Comparison of ENCODE assay signal across 23 cellular contexts in genomic region chr11:111559791-111560190, GRCh38. TPM values are rescaled to one million over a fixed set of nuclear protein-coding genes. Genes with fewer than 3 reads are reported as not detected.
"Had no signal": no experiment of that assay in that cellular context is flagged by ENCODE, and none has a peak within 500 bp of the region (broad histone marks: within the 10 kb centered on the region; RNA-seq: fewer than 3 reads in every experiment).

No MANE protein-coding gene starts in this region.

- H2AFZ ChIP-seq: parathyroid adenoma had no signal

- H3K4me3 Mint-ChIP-seq: activated CD4-positive, alpha-beta memory T cell treated with anti-CD3 and anti-CD28 coated beads, Interleukin-2, amount 10 ng/mL, durations not matched to agents 7 days and 5 days; activated CD4-positive, alpha-beta T cell treated with anti-CD3 and anti-CD28 coated beads for 36 hours; activated naive CD4-positive, alpha-beta T cell treated with anti-CD3 and anti-CD28 coated beads, Interleukin-2, amount 10 ng/mL, durations not matched to agents 7 days and 5 days; activated T-cell treated with anti-CD3 and anti-CD28 coated beads, Interleukin-2, amount 50 U/mL, for 24 hours; nephron; T-helper 17 cell had no signal

- H3K27ac Mint-ChIP-seq: activated CD4-positive, alpha-beta memory T cell treated with anti-CD3 and anti-CD28 coated beads, Interleukin-2, amount 10 ng/mL, durations not matched to agents 7 days and 5 days; activated CD4-positive, alpha-beta T cell treated with anti-CD3 and anti-CD28 coated beads for 36 hours; activated naive CD4-positive, alpha-beta T cell treated with anti-CD3 and anti-CD28 coated beads, Interleukin-2, amount 10 ng/mL, durations not matched to agents 7 days and 5 days; activated T-cell treated with anti-CD3 and anti-CD28 coated beads, Interleukin-2, amount 50 U/mL, for 24 hours; T-helper 17 cell had no signal

- H3K4me3 ChIP-seq: colonic mucosa, esophagus squamous epithelium, sigmoid colon, stomach, thoracic aorta, uterus had no signal

- DNase-seq: activated CD4-positive, alpha-beta memory T cell treated with anti-CD3 and anti-CD28 coated beads, Interleukin-2, amount 10 ng/mL, durations not matched to agents 7 days and 5 days; activated CD4-positive, alpha-beta T cell treated with anti-CD3 and anti-CD28 coated beads for 36 hours; activated naive CD4-positive, alpha-beta T cell treated with anti-CD3 and anti-CD28 coated beads, Interleukin-2, amount 10 ng/mL, durations not matched to agents 7 days and 5 days; activated T-cell treated with anti-CD3 and anti-CD28 coated beads, Interleukin-2, amount 50 U/mL, for 24 hours; colonic mucosa; effector CD8-positive, alpha-beta T cell; esophagus squamous epithelium; foreskin keratinocyte; glutamatergic neuron; hypothalamus; sigmoid colon; stimulated activated CD4-positive, alpha-beta T cell treated with anti-CD3 and anti-CD28 coated beads, Interleukin-2, amount 100 ng/mL, for 24 hours; stomach; T-helper 17 cell; uterus had no signal

- H3K4me1 Mint-ChIP-seq: activated CD4-positive, alpha-beta memory T cell treated with anti-CD3 and anti-CD28 coated beads, Interleukin-2, amount 10 ng/mL, durations not matched to agents 7 days and 5 days; activated CD4-positive, alpha-beta T cell treated with anti-CD3 and anti-CD28 coated beads for 36 hours; activated naive CD4-positive, alpha-beta T cell treated with anti-CD3 and anti-CD28 coated beads, Interleukin-2, amount 10 ng/mL, durations not matched to agents 7 days and 5 days; T-helper 17 cell had no signal

- H3K4me1 ChIP-seq: colonic mucosa, parathyroid adenoma, uterus had no signal

- ATAC-seq: activated CD4-positive, alpha-beta T cell treated with anti-CD3 and anti-CD28 coated beads for 36 hours; foreskin keratinocyte; T-helper 17 cell had no signal

- H3K9ac ChIP-seq: parathyroid adenoma had no signal

- H3K9me3 ChIP-seq: colonic mucosa, esophagus squamous epithelium, sigmoid colon, thoracic aorta, uterus had no signal

- H3K36me3 Mint-ChIP-seq: activated naive CD4-positive, alpha-beta T cell treated with anti-CD3 and anti-CD28 coated beads, Interleukin-2, amount 10 ng/mL, durations not matched to agents 7 days and 5 days had no signal

- H3K27ac ChIP-seq: colonic mucosa, esophagus squamous epithelium, foreskin keratinocyte, parathyroid adenoma had no signal

- H3K36me3 ChIP-seq: colonic mucosa, esophagus squamous epithelium, uterus had no signal

- H3K27me3 ChIP-seq: colonic mucosa, esophagus squamous epithelium, foreskin keratinocyte, sigmoid colon, stomach, uterus had no signal

- H3K27me3 Mint-ChIP-seq: activated CD4-positive, alpha-beta T cell treated with anti-CD3 and anti-CD28 coated beads for 36 hours had no signal

- H3K79me2 ChIP-seq: parathyroid adenoma had no signal

RNA-seq across cellular contexts. Expression of gene HOATZ, which starts 45.2 kb away (rescaled TPM):
- total RNA-seq: activated CD4-positive, alpha-beta memory T cell treated with anti-CD3 and anti-CD28 coated beads, Interleukin-2, amount 10 ng/mL, durations not matched to agents 7 days and 5 days; activated CD4-positive, alpha-beta T cell treated with anti-CD3 and anti-CD28 coated beads for 36 hours; colonic mucosa; endothelial cell of umbilical vein; esophagus squamous epithelium; foreskin keratinocyte; kidney epithelial cell; liver; mesenteric fat pad; sigmoid colon; stomach; T-helper 17 cell; thoracic aorta had no signal
- polyA plus RNA-seq: adipose tissue, endothelial cell of umbilical vein, foreskin keratinocyte, liver, sigmoid colon had no signal

RNA-seq across cellular contexts. Expression of gene BTG4, which starts 47.6 kb away (rescaled TPM):
- total RNA-seq: activated CD4-positive, alpha-beta memory T cell treated with anti-CD3 and anti-CD28 coated beads, Interleukin-2, amount 10 ng/mL, durations not matched to agents 7 days and 5 days; activated CD4-positive, alpha-beta T cell treated with anti-CD3 and anti-CD28 coated beads for 36 hours; colonic mucosa; endothelial cell of umbilical vein; esophagus squamous epithelium; liver; mesenteric fat pad; sigmoid colon; stomach; T-helper 17 cell; thoracic aorta; uterus had no signal
- polyA plus RNA-seq: adipose tissue, endothelial cell of umbilical vein, liver, sigmoid colon, stomach had no signal
